In genomic region chr5:136062563-136063274, GRCh38 we compare ENCODE assay signal across 8 cellular contexts. TPM values are rescaled to one million over a fixed set of nuclear protein-coding genes. Genes with fewer than 3 reads are reported as not detected.
DNase-seq lines count a peak whose midpoint lies in the region; ATAC-seq and TF ChIP-seq lines count a peak whose summit lies in the region.

No MANE protein-coding gene starts in this region.

- no peaks in the 10 kb centered on the region for H3K9me3 Mint-ChIP-seq in natural killer cell

- no peak overlapping the region for H3K27ac Mint-ChIP-seq in natural killer cell

- H3K36me3 Mint-ChIP-seq in natural killer cell: no peaks in the 10 kb centered on the region

- intact Hi-C loops in natural killer cell (cut with micrococcal nuclease): loop anchor here (1.0 kb wide), 2 partner anchors 117 to 175 kb away; no protein-coding TSS in a partner anchor

- ATAC-seq in HG02678 (IDR thresholded peaks at IDR 0.05; ENCODE audit: unreplicated experiment) (peak; percentile 64), natural killer cell (peak in 2 of 3 donors; percentile 38 to 61)

- peaks cover 3 to 4% of the 10 kb centered on the region in 2 donors for H3K27me3 Mint-ChIP-seq in natural killer cell (ENCODE audit: low read depth in 2 of 2)

- H3K4me3 Mint-ChIP-seq in natural killer cell: no peak overlapping the region

- H3K4me1 Mint-ChIP-seq in natural killer cell: no peaks in the 10 kb centered on the region

- no peak overlapping the region for H3K4me3 ChIP-seq in AG10803 (ENCODE audit: low read length)

- DNase-seq in AG10803 (ENCODE audit: low read depth): peak; percentile 52
- no peak for DNase-seq in GM10266 (ENCODE audit: extremely low spot score)
- peak; percentile 43 for DNase-seq in NCI-H2196 treated with DMSO at 0.1 percent for 48 hours (lab: John Stamatoyannopoulos, UW; ENCODE audit: unreplicated experiment)
- peak; percentile 23 for DNase-seq in central memory CD4-positive, alpha-beta T cell
- DNase-seq in natural killer cell: no peak
- DNase-seq in NCI-H128 (lab: John Stamatoyannopoulos, UW; ENCODE audit: unreplicated experiment): no peak
- DNase-seq in activated CD4-positive, CD25-positive, alpha-beta regulatory T cell (lab: John Stamatoyannopoulos, UW): no peak

- TF ChIP-seq CTCF in AG10803 (conservative IDR thresholded peaks at IDR 0.05; ENCODE audit: low read length) (peak; percentile 56), GM10266 (IDR thresholded peaks at IDR 0.05; ENCODE audit: control insufficient read depth, insufficient read depth, low read depth, missing control alignments) (peak; percentile 25), natural killer cell (IDR thresholded peaks at IDR 0.05) (no peak)

RNA-seq across cellular contexts. Expression of gene TGFBI, which starts 33.9 kb away (rescaled TPM):
- 10 to 100 TPM in 2 of 3 donors, 1 to 10 TPM in 1; 6.7 to 19.6 (median 18.5) TPM for total RNA-seq in natural killer cell

Comparison
In these comparisons a context has a peak if more than half of its experiments do, and no peak if none do; other contexts are left out.
1. DNase-seq: peak in AG10803 (single experiment), NCI-H2196 treated with DMSO at 0.1 percent for 48 hours (single experiment) and central memory CD4-positive, alpha-beta T cell (single experiment); none in GM10266 (single experiment), natural killer cell (single experiment), NCI-H128 (single experiment) and activated CD4-positive, CD25-positive, alpha-beta regulatory T cell (0 of 4).